18 cellular contexts compared by ENCODE assay signal in the genomic region with DNA sequence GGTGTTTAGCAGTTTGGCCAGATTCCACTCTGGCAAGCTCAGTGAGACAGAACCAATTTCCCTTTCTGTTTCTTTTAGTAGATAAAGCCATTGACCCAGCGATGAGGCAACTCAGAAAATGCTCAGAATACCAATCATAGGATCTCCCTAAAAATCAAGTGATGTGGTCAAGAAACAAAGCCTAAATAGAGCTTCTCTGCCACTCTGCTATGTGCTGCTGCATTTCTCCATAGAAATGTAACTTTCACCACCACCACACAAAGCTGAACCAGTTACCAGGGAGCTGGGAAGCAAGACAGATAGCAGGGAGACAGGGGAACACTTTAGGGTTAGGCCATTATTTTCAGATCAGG.
DNase-seq lines count a peak whose midpoint lies in the region; ATAC-seq, FAIRE-seq and TF ChIP-seq lines count a peak whose summit lies in the region.
"Had no signal": no experiment of that assay in that cellular context is flagged by ENCODE, and none has a peak within 500 bp of the region (broad histone marks: within the 10 kb centered on the region; RNA-seq: fewer than 3 reads in every experiment).

No MANE protein-coding gene starts in this region.

- no TSS peak for BruUV-seq in IMR-90 (replicated peaks; lab: Mats Ljungman, UMichigan)

- in situ Hi-C loops in IMR-90 (cut with MboI; ENCODE audit: low sequenced_read_pairs) = no loop called here

- H4K20me1 ChIP-seq in IMR-90 (ENCODE audit: insufficient read depth, low read length) (no peaks in the 10 kb centered on the region), astrocyte (ENCODE audit: insufficient read depth, low read length) (no peaks in the 10 kb centered on the region)

- H3K9me1 ChIP-seq in IMR-90 (ENCODE audit: insufficient read depth, low read length) = peaks cover 10% of the 10 kb centered on the region

- H4K5ac ChIP-seq in IMR-90 (ENCODE audit: low read depth, low read length) = peak overlapping the region; percentile 95

- no peak overlapping the region for H3K56ac ChIP-seq in IMR-90 (ENCODE audit: extremely low read depth, insufficient read depth, low read length)

- peak overlapping the region; percentile 81 for H4K91ac ChIP-seq in IMR-90 (ENCODE audit: insufficient read depth, low read depth, low read length)

- H3K9me3 ChIP-seq in IMR-90 (ENCODE audit: control insufficient read depth, insufficient read depth, low read length) (no peaks in the 10 kb centered on the region), astrocyte (ENCODE audit: insufficient read depth, low read depth, low read length) (no peaks in the 10 kb centered on the region), stomach (no peaks in the 10 kb centered on the region)
- H3K9me3 ChIP-seq: upper lobe of left lung had no signal

- no peak overlapping the region for H3K4me3 Mint-ChIP-seq in astrocyte (ENCODE audit: unreplicated experiment)
- no peak overlapping the region for H3K4me3 Mint-ChIP-seq in osteocyte (ENCODE audit: unreplicated experiment)
- H3K4me3 Mint-ChIP-seq: activated T-cell treated with anti-CD3 and anti-CD28 coated beads, Interleukin-2, amount 50 U/mL, for 72 hours; H9; natural killer cell had no signal

- peak overlapping the region; percentile 77 for H3K14ac ChIP-seq in IMR-90 (replicated peaks; ENCODE audit: low read depth, low read length)

- H2AK9ac ChIP-seq in IMR-90 (replicated peaks; ENCODE audit: low read depth, low read length, poor library complexity) = no peak overlapping the region

- no peaks in the 10 kb centered on the region for H3K79me2 ChIP-seq in astrocyte (ENCODE audit: insufficient read depth, low read length)

- intact Hi-C loops in IMR-90 (cut with micrococcal nuclease) = no loop called here
- intact Hi-C loops in stomach (cut with DNase I; ENCODE audit: low total_unique reads) = no loop called here

- no peaks in the 10 kb centered on the region for H3K36me3 Mint-ChIP-seq in astrocyte (ENCODE audit: low read depth, unreplicated experiment)
- no peaks in the 10 kb centered on the region for H3K36me3 Mint-ChIP-seq in osteocyte (ENCODE audit: unreplicated experiment)
- H3K36me3 Mint-ChIP-seq: natural killer cell had no signal

- no peak for TF ChIP-seq POLR2A in IMR-90 (IDR thresholded peaks at IDR 0.05; ENCODE audit: low read depth, low read length)
- no peak for TF ChIP-seq POLR2A in stomach (IDR thresholded peaks at IDR 0.05)

- no peaks in the 10 kb centered on the region for H3K79me1 ChIP-seq in IMR-90 (ENCODE audit: low read depth in 1 of 2, low read length in 2 of 2)

- H3K23ac ChIP-seq in IMR-90 (ENCODE audit: low read depth, low read length) = peak overlapping the region; percentile 70

- ATAC-seq in IMR-90 (ENCODE audit: low read depth) (peak; percentile 82), GM19467 (IDR thresholded peaks at IDR 0.05; ENCODE audit: unreplicated experiment) (no peak)
- ATAC-seq: activated T-cell treated with anti-CD3 and anti-CD28 coated beads, Interleukin-2, amount 50 U/mL, for 72 hours; natural killer cell; right cardiac atrium had no signal

- H3K9ac ChIP-seq in IMR-90 (ENCODE audit: low read depth, low read length) (peak overlapping the region; percentile 51; the same call in 1 of the 2 replicates), astrocyte (ENCODE audit: low read length) (no peak overlapping the region)

- H2BK15ac ChIP-seq in IMR-90 (ENCODE audit: low read depth, low read length) = peak overlapping the region; percentile 89; the same call in 2 of the 3 replicates

- H3K27me3 Mint-ChIP-seq in astrocyte (ENCODE audit: low read depth, unreplicated experiment) = no peaks in the 10 kb centered on the region
- H3K27me3 Mint-ChIP-seq in osteocyte (ENCODE audit: unreplicated experiment) = no peaks in the 10 kb centered on the region

- peak; percentile 40 for DNase-seq in IMR-90
- peak; percentile 72 for DNase-seq in astrocyte (ENCODE audit: low read depth)
- DNase-seq in fibroblast of villous mesenchyme (ENCODE audit: low read depth) = peak; percentile 58
- DNase-seq in stomach = peak; percentile 48
- no peak for DNase-seq in NCI-H187 (lab: John Stamatoyannopoulos, UW)
- no peak for DNase-seq in KG1 (lab: John Stamatoyannopoulos, UW)
- DNase-seq in osteocyte (ENCODE audit: extremely low spot score, unreplicated experiment) = no peak
- DNase-seq: activated CD4-positive, alpha-beta T cell treated with anti-CD3 and anti-CD28 coated beads, Interleukin-2, amount 50 U/mL, for 4 hours; activated T-cell treated with anti-CD3 and anti-CD28 coated beads, Interleukin-2, amount 50 U/mL, for 72 hours; DMS79; H9; natural killer cell; NK-92 treated with Interleukin-12 subunit alpha and Interleukin-12 subunit beta, amount 100 ng/mL, for 24 hours; right cardiac atrium; stimulated activated CD4-positive, alpha-beta T cell treated with anti-CD3 and anti-CD28 coated beads, Interleukin-2, amount 100 ng/mL, for 48 hours; upper lobe of left lung had no signal

- peak overlapping the region; percentile 90 for H3K18ac ChIP-seq in IMR-90 (ENCODE audit: low read depth, low read length)

- H2BK5ac ChIP-seq in IMR-90 (ENCODE audit: low read depth, low read length, poor library complexity, severe bottlenecking) = peak overlapping the region; percentile 65

- no peaks in the 10 kb centered on the region for H3K9me3 Mint-ChIP-seq in astrocyte (ENCODE audit: unreplicated experiment)
- no peaks in the 10 kb centered on the region for H3K9me3 Mint-ChIP-seq in osteocyte (ENCODE audit: unreplicated experiment)
- H3K9me3 Mint-ChIP-seq: activated T-cell treated with anti-CD3 and anti-CD28 coated beads, Interleukin-2, amount 50 U/mL, for 72 hours; H9; natural killer cell had no signal

- peak overlapping the region; percentile 23 to 83 for H4K8ac ChIP-seq in IMR-90 (ENCODE audit: low read depth in 2 of 2, low read length in 2 of 2)

- CTCF ChIA-PET in IMR-90 (lab: Yijun Ruan, JAX) = interaction anchor here (0.7 to 1.6 kb wide), 4 partner anchors 18 to 52 kb away, joined by 3 to 6 read pairs (median 4); no protein-coding TSS in a partner anchor

- H2AFZ ChIP-seq in IMR-90 (replicated peaks; ENCODE audit: low read length, poor library complexity) (peak overlapping the region; percentile 60), astrocyte (ENCODE audit: low read depth, low read length) (peak overlapping the region; percentile 22)

- H3K4me1 Mint-ChIP-seq in astrocyte (ENCODE audit: low read depth, unreplicated experiment) (peaks cover 14% of the 10 kb centered on the region), osteocyte (ENCODE audit: unreplicated experiment) (peaks cover 24% of the 10 kb centered on the region)
- H3K4me1 Mint-ChIP-seq: H9 had no signal

- H3K4ac ChIP-seq in IMR-90 (ENCODE audit: low read depth, low read length) = peak overlapping the region; percentile 77

- no peak for TF ChIP-seq RAD21 in IMR-90 (IDR thresholded peaks at IDR 0.05; ENCODE audit: low read length)

- H3K27ac Mint-ChIP-seq in astrocyte (ENCODE audit: unreplicated experiment) = peak overlapping the region; percentile 71
- no peak overlapping the region for H3K27ac Mint-ChIP-seq in osteocyte (ENCODE audit: unreplicated experiment)
- H3K27ac Mint-ChIP-seq: activated T-cell treated with anti-CD3 and anti-CD28 coated beads, Interleukin-2, amount 50 U/mL, for 72 hours; natural killer cell had no signal

- peaks cover 13% of the 10 kb centered on the region for H3K4me1 ChIP-seq in IMR-90 (ENCODE audit: control insufficient read depth, insufficient read depth, low read length)
- peaks cover 10% of the 10 kb centered on the region for H3K4me1 ChIP-seq in astrocyte (ENCODE audit: insufficient read depth, low read length)
- H3K4me1 ChIP-seq in stomach = peaks cover 0 to 13% (median 9%) of the 10 kb centered on the region in 4 donors
- H3K4me1 ChIP-seq: upper lobe of left lung had no signal

- peak overlapping the region; percentile 92 for H2BK20ac ChIP-seq in IMR-90 (ENCODE audit: low read depth, low read length)

- peak; percentile 37 for FAIRE-seq in astrocyte (lab: Jason Lieb, UNC)

- no peak for TF ChIP-seq EP300 in stomach (IDR thresholded peaks at IDR 0.05)

- peak overlapping the region; percentile 46; the same call in 1 of the 2 replicates for H3K4me2 ChIP-seq in IMR-90 (ENCODE audit: low read depth, low read length)
- H3K4me2 ChIP-seq in astrocyte (ENCODE audit: low read length) = peak overlapping the region; percentile 2

- peak overlapping the region; percentile 88 for H2BK120ac ChIP-seq in IMR-90 (ENCODE audit: low read depth, low read length)

- WGBS in IMR-90 (ENCODE audit: extremely low coverage in 2 of 2, insufficient read length in 1 of 2), 2 experiments = no CpG with 5 or more reads among the region's 1 CpG
- WGBS in stomach, 5 donors = 30 to 62% (median 41%) methylated on average over 1 of the region's 1 CpG

- POLR2A ChIA-PET in IMR-90 (lab: Charles Lee; ENCODE audit: unreplicated experiment) = no interaction called here

- H3K36me3 ChIP-seq in IMR-90 (ENCODE audit: control insufficient read depth, insufficient read depth, low read length) (no peaks in the 10 kb centered on the region), astrocyte (ENCODE audit: insufficient read depth, low read length) (no peaks in the 10 kb centered on the region), stomach (no peaks in the 10 kb centered on the region)
- H3K36me3 ChIP-seq: upper lobe of left lung had no signal

- TF ChIP-seq CTCF in IMR-90 (conservative IDR thresholded peaks at IDR 0.05; ENCODE audit: low read depth, low read length) = no peak
- no peak for TF ChIP-seq CTCF in astrocyte (IDR thresholded peaks at IDR 0.05; ENCODE audit: insufficient read depth, low read depth, low read length)
- no peak for TF ChIP-seq CTCF in fibroblast of villous mesenchyme (IDR thresholded peaks at IDR 0.05; ENCODE audit: insufficient read depth, low read depth, low read length)
- no peak for TF ChIP-seq CTCF in stomach (IDR thresholded peaks at IDR 0.05)
- TF ChIP-seq CTCF in osteocyte (IDR thresholded peaks at IDR 0.05) = no peak

- no peaks in the 10 kb centered on the region for H3K27me3 ChIP-seq in IMR-90 (ENCODE audit: control insufficient read depth, insufficient read depth, low read length)
- no peaks in the 10 kb centered on the region for H3K27me3 ChIP-seq in astrocyte (ENCODE audit: insufficient read depth, low read length)
- H3K27me3 ChIP-seq in stomach = no peaks in the 10 kb centered on the region
- H3K27me3 ChIP-seq: upper lobe of left lung had no signal

- peak overlapping the region; percentile 78 for H3K27ac ChIP-seq in IMR-90 (ENCODE audit: insufficient read depth, low read length)
- no peak overlapping the region for H3K27ac ChIP-seq in astrocyte (ENCODE audit: low read depth, low read length)
- H3K27ac ChIP-seq in stomach = peak overlapping the region in 1 of 5 donors; percentile 56
- H3K27ac ChIP-seq: coronary artery, upper lobe of left lung had no signal

- dilution Hi-C loops in IMR-90 (cut with HindIII; ENCODE audit: low sequenced_read_pairs, unreplicated experiment) = no loop called here

- H2AK5ac ChIP-seq in IMR-90 (ENCODE audit: low read depth, low read length) = peak overlapping the region; percentile 90

- H3K4me3 ChIP-seq in IMR-90 (ENCODE audit: insufficient read depth, low read depth, low read length) (no peak overlapping the region), astrocyte (ENCODE audit: insufficient read depth, low read depth, low read length) (no peak overlapping the region), fibroblast of villous mesenchyme (ENCODE audit: low read depth, low read length) (no peak overlapping the region), stomach (no peak overlapping the region)
- H3K4me3 ChIP-seq: coronary artery, upper lobe of left lung had no signal

TF ChIP-seq in IMR-90, 13 proteins besides CTCF, POLR2A, EP300 and RAD21 (continues in another document):
- TF ChIP-seq CEBPB (IDR thresholded peaks at IDR 0.05; ENCODE audit: low read depth, low read length) = peak; percentile 39; the same call in 1 of the 2 replicates

Comparison
In these comparisons a context has a peak if more than half of its experiments do, and no peak if none do; other contexts are left out.
1. DNase-seq: peak in IMR-90 (single experiment), astrocyte (single experiment), fibroblast of villous mesenchyme (single experiment) and stomach (single experiment); none in NCI-H187 (0 of 2), KG1 (single experiment) and osteocyte (single experiment).